Comparison of ENCODE assay signal across 1 cellular context in genomic region chr12:49543221-49543913, GRCh38.
TF ChIP-seq lines count a peak whose summit lies in the region.

No MANE protein-coding gene starts in this region.

TF ChIP-seq in HepG2, 621 proteins besides CTCF, POLR2A, EP300 and RAD21 (continued from another document and continues in another):
- TF ChIP-seq, protein P1, sequence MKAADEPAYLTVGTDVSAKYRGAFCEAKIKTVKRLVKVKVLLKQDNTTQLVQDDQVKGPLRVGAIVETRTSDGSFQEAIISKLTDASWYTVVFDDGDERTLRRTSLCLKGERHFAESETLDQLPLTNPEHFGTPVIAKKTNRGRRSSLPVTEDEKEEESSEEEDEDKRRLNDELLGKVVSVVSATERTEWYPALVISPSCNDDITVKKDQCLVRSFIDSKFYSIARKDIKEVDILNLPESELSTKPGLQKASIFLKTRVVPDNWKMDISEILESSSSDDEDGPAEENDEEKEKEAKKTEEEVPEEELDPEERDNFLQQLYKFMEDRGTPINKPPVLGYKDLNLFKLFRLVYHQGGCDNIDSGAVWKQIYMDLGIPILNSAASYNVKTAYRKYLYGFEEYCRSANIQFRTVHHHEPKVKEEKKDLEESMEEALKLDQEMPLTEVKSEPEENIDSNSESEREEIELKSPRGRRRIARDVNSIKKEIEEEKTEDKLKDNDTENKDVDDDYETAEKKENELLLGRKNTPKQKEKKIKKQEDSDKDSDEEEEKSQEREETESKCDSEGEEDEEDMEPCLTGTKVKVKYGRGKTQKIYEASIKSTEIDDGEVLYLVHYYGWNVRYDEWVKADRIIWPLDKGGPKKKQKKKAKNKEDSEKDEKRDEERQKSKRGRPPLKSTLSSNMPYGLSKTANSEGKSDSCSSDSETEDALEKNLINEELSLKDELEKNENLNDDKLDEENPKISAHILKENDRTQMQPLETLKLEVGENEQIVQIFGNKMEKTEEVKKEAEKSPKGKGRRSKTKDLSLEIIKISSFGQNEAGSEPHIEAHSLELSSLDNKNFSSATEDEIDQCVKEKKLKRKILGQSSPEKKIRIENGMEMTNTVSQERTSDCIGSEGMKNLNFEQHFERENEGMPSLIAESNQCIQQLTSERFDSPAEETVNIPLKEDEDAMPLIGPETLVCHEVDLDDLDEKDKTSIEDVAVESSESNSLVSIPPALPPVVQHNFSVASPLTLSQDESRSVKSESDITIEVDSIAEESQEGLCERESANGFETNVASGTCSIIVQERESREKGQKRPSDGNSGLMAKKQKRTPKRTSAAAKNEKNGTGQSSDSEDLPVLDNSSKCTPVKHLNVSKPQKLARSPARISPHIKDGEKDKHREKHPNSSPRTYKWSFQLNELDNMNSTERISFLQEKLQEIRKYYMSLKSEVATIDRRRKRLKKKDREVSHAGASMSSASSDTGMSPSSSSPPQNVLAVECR (CRISPR knock-in tag; IDR thresholded peaks at IDR 0.05; ENCODE audit: borderline replicate concordance), result peak; percentile 41; the same call in 1 of the 2 replicates
- TF ChIP-seq HDAC6 (IDR thresholded peaks at IDR 0.05; ENCODE audit: low read depth, low read length) (no peak), SMAD1 (CRISPR knock-in tag; IDR thresholded peaks at IDR 0.05; ENCODE audit: borderline replicate concordance, low read depth) (peak; percentile 64; the same call in 1 of the 2 replicates), ZNF652 (CRISPR knock-in tag; IDR thresholded peaks at IDR 0.05; ENCODE audit: borderline replicate concordance, low read depth) (no peak), ZBTB42 (CRISPR knock-in tag; IDR thresholded peaks at IDR 0.05) (no peak), SMAD9 (CRISPR knock-in tag; IDR thresholded peaks at IDR 0.05) (no peak), GATAD2A (CRISPR knock-in tag; IDR thresholded peaks at IDR 0.05) (peak; percentile 24; the same call in 1 of the 2 replicates), ZNF646 (CRISPR knock-in tag; IDR thresholded peaks at IDR 0.05) (no peak), ONECUT2 (CRISPR knock-in tag; IDR thresholded peaks at IDR 0.05) (no peak), SP5 (CRISPR knock-in tag; IDR thresholded peaks at IDR 0.05; ENCODE audit: borderline replicate concordance, low read depth) (no peak), MAX (IDR thresholded peaks at IDR 0.05) (peak; percentile 62), RXRA (CRISPR knock-in tag; IDR thresholded peaks at IDR 0.05) (0 out of 2 replicates have a peak, but pooled peaks have one; percentile 18), GRHL1 (CRISPR knock-in tag; conservative IDR thresholded peaks at IDR 0.05) (no peak), ZNF34 (CRISPR knock-in tag; IDR thresholded peaks at IDR 0.05; ENCODE audit: borderline replicate concordance) (no peak), ARNT (IDR thresholded peaks at IDR 0.05) (no peak), SNAPC2 (CRISPR knock-in tag; IDR thresholded peaks at IDR 0.05) (0 out of 2 replicates have a peak, but pooled peaks have one; percentile 37), ETV5 (CRISPR knock-in tag; IDR thresholded peaks at IDR 0.05; ENCODE audit: borderline replicate concordance) (peak; percentile 50; the same call in 1 of the 2 replicates), POGZ (CRISPR knock-in tag; IDR thresholded peaks at IDR 0.05) (0 out of 2 replicates have a peak, but pooled peaks have one; percentile 27), ZSCAN9 (CRISPR knock-in tag; IDR thresholded peaks at IDR 0.05; ENCODE audit: borderline replicate concordance) (no peak), ZNF296 (CRISPR knock-in tag; conservative IDR thresholded peaks at IDR 0.05) (no peak), ZBTB38 (CRISPR knock-in tag; IDR thresholded peaks at IDR 0.05) (no peak), NCOA1 (CRISPR knock-in tag; IDR thresholded peaks at IDR 0.05) (no peak), YEATS4 (CRISPR knock-in tag; IDR thresholded peaks at IDR 0.05; ENCODE audit: borderline replicate concordance) (no peak), ZNF335 (CRISPR knock-in tag; IDR thresholded peaks at IDR 0.05) (no peak), NONO (IDR thresholded peaks at IDR 0.05) (no peak), NONO (CRISPR knock-in tag; conservative IDR thresholded peaks at IDR 0.05) (no peak)
- TF ChIP-seq, protein P2, sequence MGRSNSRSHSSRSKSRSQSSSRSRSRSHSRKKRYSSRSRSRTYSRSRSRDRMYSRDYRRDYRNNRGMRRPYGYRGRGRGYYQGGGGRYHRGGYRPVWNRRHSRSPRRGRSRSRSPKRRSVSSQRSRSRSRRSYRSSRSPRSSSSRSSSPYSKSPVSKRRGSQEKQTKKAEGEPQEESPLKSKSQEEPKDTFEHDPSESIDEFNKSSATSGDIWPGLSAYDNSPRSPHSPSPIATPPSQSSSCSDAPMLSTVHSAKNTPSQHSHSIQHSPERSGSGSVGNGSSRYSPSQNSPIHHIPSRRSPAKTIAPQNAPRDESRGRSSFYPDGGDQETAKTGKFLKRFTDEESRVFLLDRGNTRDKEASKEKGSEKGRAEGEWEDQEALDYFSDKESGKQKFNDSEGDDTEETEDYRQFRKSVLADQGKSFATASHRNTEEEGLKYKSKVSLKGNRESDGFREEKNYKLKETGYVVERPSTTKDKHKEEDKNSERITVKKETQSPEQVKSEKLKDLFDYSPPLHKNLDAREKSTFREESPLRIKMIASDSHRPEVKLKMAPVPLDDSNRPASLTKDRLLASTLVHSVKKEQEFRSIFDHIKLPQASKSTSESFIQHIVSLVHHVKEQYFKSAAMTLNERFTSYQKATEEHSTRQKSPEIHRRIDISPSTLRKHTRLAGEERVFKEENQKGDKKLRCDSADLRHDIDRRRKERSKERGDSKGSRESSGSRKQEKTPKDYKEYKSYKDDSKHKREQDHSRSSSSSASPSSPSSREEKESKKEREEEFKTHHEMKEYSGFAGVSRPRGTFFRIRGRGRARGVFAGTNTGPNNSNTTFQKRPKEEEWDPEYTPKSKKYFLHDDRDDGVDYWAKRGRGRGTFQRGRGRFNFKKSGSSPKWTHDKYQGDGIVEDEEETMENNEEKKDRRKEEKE (IDR thresholded peaks at IDR 0.05), result no peak
- TF ChIP-seq, protein P3, sequence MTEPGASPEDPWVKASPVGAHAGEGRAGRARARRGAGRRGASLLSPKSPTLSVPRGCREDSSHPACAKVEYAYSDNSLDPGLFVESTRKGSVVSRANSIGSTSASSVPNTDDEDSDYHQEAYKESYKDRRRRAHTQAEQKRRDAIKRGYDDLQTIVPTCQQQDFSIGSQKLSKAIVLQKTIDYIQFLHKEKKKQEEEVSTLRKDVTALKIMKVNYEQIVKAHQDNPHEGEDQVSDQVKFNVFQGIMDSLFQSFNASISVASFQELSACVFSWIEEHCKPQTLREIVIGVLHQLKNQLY (CRISPR knock-in tag; IDR thresholded peaks at IDR 0.05), result 0 out of 2 replicates have a peak, but pooled peaks have one; percentile 20
- TF ChIP-seq, protein P4, sequence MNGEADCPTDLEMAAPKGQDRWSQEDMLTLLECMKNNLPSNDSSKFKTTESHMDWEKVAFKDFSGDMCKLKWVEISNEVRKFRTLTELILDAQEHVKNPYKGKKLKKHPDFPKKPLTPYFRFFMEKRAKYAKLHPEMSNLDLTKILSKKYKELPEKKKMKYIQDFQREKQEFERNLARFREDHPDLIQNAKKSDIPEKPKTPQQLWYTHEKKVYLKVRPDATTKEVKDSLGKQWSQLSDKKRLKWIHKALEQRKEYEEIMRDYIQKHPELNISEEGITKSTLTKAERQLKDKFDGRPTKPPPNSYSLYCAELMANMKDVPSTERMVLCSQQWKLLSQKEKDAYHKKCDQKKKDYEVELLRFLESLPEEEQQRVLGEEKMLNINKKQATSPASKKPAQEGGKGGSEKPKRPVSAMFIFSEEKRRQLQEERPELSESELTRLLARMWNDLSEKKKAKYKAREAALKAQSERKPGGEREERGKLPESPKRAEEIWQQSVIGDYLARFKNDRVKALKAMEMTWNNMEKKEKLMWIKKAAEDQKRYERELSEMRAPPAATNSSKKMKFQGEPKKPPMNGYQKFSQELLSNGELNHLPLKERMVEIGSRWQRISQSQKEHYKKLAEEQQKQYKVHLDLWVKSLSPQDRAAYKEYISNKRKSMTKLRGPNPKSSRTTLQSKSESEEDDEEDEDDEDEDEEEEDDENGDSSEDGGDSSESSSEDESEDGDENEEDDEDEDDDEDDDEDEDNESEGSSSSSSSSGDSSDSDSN (CRISPR knock-in tag; IDR thresholded peaks at IDR 0.05), result 0 out of 2 replicates have a peak, but pooled peaks have one; percentile 26
- TF ChIP-seq, protein P5, sequence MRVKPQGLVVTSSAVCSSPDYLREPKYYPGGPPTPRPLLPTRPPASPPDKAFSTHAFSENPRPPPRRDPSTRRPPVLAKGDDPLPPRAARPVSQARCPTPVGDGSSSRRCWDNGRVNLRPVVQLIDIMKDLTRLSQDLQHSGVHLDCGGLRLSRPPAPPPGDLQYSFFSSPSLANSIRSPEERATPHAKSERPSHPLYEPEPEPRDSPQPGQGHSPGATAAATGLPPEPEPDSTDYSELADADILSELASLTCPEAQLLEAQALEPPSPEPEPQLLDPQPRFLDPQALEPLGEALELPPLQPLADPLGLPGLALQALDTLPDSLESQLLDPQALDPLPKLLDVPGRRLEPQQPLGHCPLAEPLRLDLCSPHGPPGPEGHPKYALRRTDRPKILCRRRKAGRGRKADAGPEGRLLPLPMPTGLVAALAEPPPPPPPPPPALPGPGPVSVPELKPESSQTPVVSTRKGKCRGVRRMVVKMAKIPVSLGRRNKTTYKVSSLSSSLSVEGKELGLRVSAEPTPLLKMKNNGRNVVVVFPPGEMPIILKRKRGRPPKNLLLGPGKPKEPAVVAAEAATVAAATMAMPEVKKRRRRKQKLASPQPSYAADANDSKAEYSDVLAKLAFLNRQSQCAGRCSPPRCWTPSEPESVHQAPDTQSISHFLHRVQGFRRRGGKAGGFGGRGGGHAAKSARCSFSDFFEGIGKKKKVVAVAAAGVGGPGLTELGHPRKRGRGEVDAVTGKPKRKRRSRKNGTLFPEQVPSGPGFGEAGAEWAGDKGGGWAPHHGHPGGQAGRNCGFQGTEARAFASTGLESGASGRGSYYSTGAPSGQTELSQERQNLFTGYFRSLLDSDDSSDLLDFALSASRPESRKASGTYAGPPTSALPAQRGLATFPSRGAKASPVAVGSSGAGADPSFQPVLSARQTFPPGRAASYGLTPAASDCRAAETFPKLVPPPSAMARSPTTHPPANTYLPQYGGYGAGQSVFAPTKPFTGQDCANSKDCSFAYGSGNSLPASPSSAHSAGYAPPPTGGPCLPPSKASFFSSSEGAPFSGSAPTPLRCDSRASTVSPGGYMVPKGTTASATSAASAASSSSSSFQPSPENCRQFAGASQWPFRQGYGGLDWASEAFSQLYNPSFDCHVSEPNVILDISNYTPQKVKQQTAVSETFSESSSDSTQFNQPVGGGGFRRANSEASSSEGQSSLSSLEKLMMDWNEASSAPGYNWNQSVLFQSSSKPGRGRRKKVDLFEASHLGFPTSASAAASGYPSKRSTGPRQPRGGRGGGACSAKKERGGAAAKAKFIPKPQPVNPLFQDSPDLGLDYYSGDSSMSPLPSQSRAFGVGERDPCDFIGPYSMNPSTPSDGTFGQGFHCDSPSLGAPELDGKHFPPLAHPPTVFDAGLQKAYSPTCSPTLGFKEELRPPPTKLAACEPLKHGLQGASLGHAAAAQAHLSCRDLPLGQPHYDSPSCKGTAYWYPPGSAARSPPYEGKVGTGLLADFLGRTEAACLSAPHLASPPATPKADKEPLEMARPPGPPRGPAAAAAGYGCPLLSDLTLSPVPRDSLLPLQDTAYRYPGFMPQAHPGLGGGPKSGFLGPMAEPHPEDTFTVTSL (CRISPR knock-in tag; IDR thresholded peaks at IDR 0.05; ENCODE audit: borderline replicate concordance), result no peak
